In genomic region chr18:13366131-13366530, GRCh38 we compare ENCODE assay signal across 14 cellular contexts.
DNase-seq lines count a peak whose midpoint lies in the region; ATAC-seq and TF ChIP-seq lines count a peak whose summit lies in the region.
"Had no signal": no experiment of that assay in that cellular context is flagged by ENCODE, and none has a peak within 500 bp of the region (broad histone marks: within the 10 kb centered on the region; RNA-seq: fewer than 3 reads in every experiment).

No MANE protein-coding gene starts in this region.

- no peak overlapping the region for H3K4me3 ChIP-seq in BLaER1 treated with 17β-estradiol and CSF1 and Interleukin-3, amounts not matched to agents 10 nM and 100 nM
- H3K4me3 ChIP-seq in HUES48 (ENCODE audit: low read depth, low read length) (no peak overlapping the region), esophagus muscularis mucosa (no peak overlapping the region), right cardiac atrium (ENCODE audit: low read length) (no peak overlapping the region)
- H3K4me3 ChIP-seq: GM12878, GM23248 had no signal

- peak overlapping the region in 1 of 11 experiments; percentile 15; a peak in 1 of 22 replicates for H3K9ac ChIP-seq in BLaER1 treated with 17β-estradiol and CSF1 and Interleukin-3, amounts not matched to agents 10 nM and 100 nM
- no peak overlapping the region for H3K9ac ChIP-seq in HUES48 (ENCODE audit: low read depth, low read length)
- H3K9ac ChIP-seq: GM23248 had no signal

- no peak for TF ChIP-seq CTCF in esophagus muscularis mucosa (IDR thresholded peaks at IDR 0.05)

- H3K27ac Mint-ChIP-seq in activated naive CD4-positive, alpha-beta T cell treated with anti-CD3 and anti-CD28 coated beads for 36 hours, result no peak overlapping the region

- no peak for TF ChIP-seq POLR2A in esophagus muscularis mucosa (IDR thresholded peaks at IDR 0.05; ENCODE audit: low read depth)

- peaks cover 52 to 96% (median 83%) of the 10 kb centered on the region in 10 experiments for H3K4me1 ChIP-seq in BLaER1 treated with 17β-estradiol and CSF1 and Interleukin-3, amounts not matched to agents 10 nM and 100 nM
- H3K4me1 ChIP-seq in HUES48 (ENCODE audit: control insufficient read depth, insufficient read depth, low read length) (peaks cover 4% of the 10 kb centered on the region; the same call in 1 of the 2 replicates), esophagus muscularis mucosa (peaks cover 8 to 36% (median 31%) of the 10 kb centered on the region in 4 donors), right cardiac atrium (ENCODE audit: control insufficient read depth, insufficient read depth, low read length) (peaks cover 7% of the 10 kb centered on the region)

- intact Hi-C loops in esophagus muscularis mucosa (cut with DNase I) (no loop called here), right cardiac atrium (cut with DNase I) (no loop called here)
- intact Hi-C loops in activated naive CD4-positive, alpha-beta T cell treated with anti-CD3 and anti-CD28 coated beads for 36 hours (cut with micrococcal nuclease), result no loop called here

- H3K27me3 Mint-ChIP-seq in activated naive CD4-positive, alpha-beta T cell treated with anti-CD3 and anti-CD28 coated beads for 36 hours (ENCODE audit: low read depth), result no peaks in the 10 kb centered on the region
- H3K27me3 Mint-ChIP-seq: CD4-positive, CD25-positive, alpha-beta regulatory T cell had no signal

- peaks cover 0 to 25% (median 0%) of the 10 kb centered on the region in 11 experiments; a peak in 8 of 22 replicates for H3K36me3 ChIP-seq in BLaER1 treated with 17β-estradiol and CSF1 and Interleukin-3, amounts not matched to agents 10 nM and 100 nM
- H3K36me3 ChIP-seq in HUES48 (ENCODE audit: control insufficient read depth, insufficient read depth, low read length) (no peaks in the 10 kb centered on the region), esophagus muscularis mucosa (no peaks in the 10 kb centered on the region)
- H3K36me3 ChIP-seq: BE2C had no signal

- peaks cover 0 to 5% (median 0%) of the 10 kb centered on the region in 11 experiments; a peak in 4 of 22 replicates for H3K9me3 ChIP-seq in BLaER1 treated with 17β-estradiol and CSF1 and Interleukin-3, amounts not matched to agents 10 nM and 100 nM (replicated peaks in 1 of 11)
- no peaks in the 10 kb centered on the region for H3K9me3 ChIP-seq in HUES48 (ENCODE audit: control insufficient read depth, insufficient read depth, low read length)
- no peaks in the 10 kb centered on the region for H3K9me3 ChIP-seq in esophagus muscularis mucosa
- no peaks in the 10 kb centered on the region for H3K9me3 ChIP-seq in right cardiac atrium (ENCODE audit: control insufficient read depth, low read length)
- H3K9me3 ChIP-seq: BE2C had no signal

- WGBS in esophagus muscularis mucosa, result 84% methylated on average over 3 of the region's 3 CpGs
- 86% methylated on average over 3 of the region's 3 CpGs for WGBS in right cardiac atrium

- peaks cover 0 to 50% (median 6%) of the 10 kb centered on the region in 11 experiments; a peak in 6 of 22 replicates for H4K20me1 ChIP-seq in BLaER1 treated with 17β-estradiol and CSF1 and Interleukin-3, amounts not matched to agents 10 nM and 100 nM

- no peaks in the 10 kb centered on the region for H3K36me3 Mint-ChIP-seq in activated naive CD4-positive, alpha-beta T cell treated with anti-CD3 and anti-CD28 coated beads for 36 hours (ENCODE audit: low read depth)
- H3K36me3 Mint-ChIP-seq: CD4-positive, CD25-positive, alpha-beta regulatory T cell had no signal

- peak overlapping the region in 5 of 11 experiments; percentile 2 to 37 (median 15); a peak in 1 of 22 replicates for H3K27ac ChIP-seq in BLaER1 treated with 17β-estradiol and CSF1 and Interleukin-3, amounts not matched to agents 10 nM and 100 nM
- peak overlapping the region; percentile 53 for H3K27ac ChIP-seq in HUES48 (ENCODE audit: low read depth, low read length)
- no peak overlapping the region for H3K27ac ChIP-seq in esophagus muscularis mucosa (replicated peaks in 1 of 4)
- no peak overlapping the region for H3K27ac ChIP-seq in right cardiac atrium (ENCODE audit: low read length)
- H3K27ac ChIP-seq: GM23248 had no signal

- H3K9me3 Mint-ChIP-seq in activated naive CD4-positive, alpha-beta T cell treated with anti-CD3 and anti-CD28 coated beads for 36 hours, result no peaks in the 10 kb centered on the region
- H3K9me3 Mint-ChIP-seq: CD4-positive, CD25-positive, alpha-beta regulatory T cell; H9 had no signal

- H3K27me3 ChIP-seq in BLaER1 treated with 17β-estradiol and CSF1 and Interleukin-3, amounts not matched to agents 10 nM and 100 nM, result no peaks in the 10 kb centered on the region
- H3K27me3 ChIP-seq in HUES48 (ENCODE audit: control insufficient read depth, insufficient read depth, low read length) (no peaks in the 10 kb centered on the region), esophagus muscularis mucosa (no peaks in the 10 kb centered on the region), right cardiac atrium (ENCODE audit: control insufficient read depth, insufficient read depth) (no peaks in the 10 kb centered on the region)
- H3K27me3 ChIP-seq: BE2C had no signal

- H3K4me3 Mint-ChIP-seq in activated naive CD4-positive, alpha-beta T cell treated with anti-CD3 and anti-CD28 coated beads for 36 hours, result no peak overlapping the region

- TF ChIP-seq EP300 in esophagus muscularis mucosa (IDR thresholded peaks at IDR 0.05), result no peak

- H3K4me1 Mint-ChIP-seq in activated naive CD4-positive, alpha-beta T cell treated with anti-CD3 and anti-CD28 coated beads for 36 hours (ENCODE audit: low read depth), result peaks cover 14% of the 10 kb centered on the region

- CTCF ChIA-PET in activated naive CD4-positive, alpha-beta T cell treated with anti-CD3 and anti-CD28 coated beads for 36 hours (lab: Charles Lee), result no interaction called here

- DNase-seq in esophagus muscularis mucosa (ENCODE audit: extremely low spot score) (peak; percentile 45), NCI-H2081 treated with DMSO at 0.1 percent for 48 hours (lab: John Stamatoyannopoulos, UW) (no peak), right cardiac atrium (no peak)
- DNase-seq in effector CD8-positive, alpha-beta T cell (lab: John Stamatoyannopoulos, UW), result no peak
- DNase-seq in activated naive CD4-positive, alpha-beta T cell treated with anti-CD3 and anti-CD28 coated beads for 36 hours, result no peak
- DNase-seq: BE2C; CD4-positive, CD25-positive, alpha-beta regulatory T cell; DMS 273 treated with DMSO at 0.1 percent for 48 hours; DMS79; GM23248; H9 had no signal

- no peak for ATAC-seq in right cardiac atrium
- ATAC-seq: GM12878 had no signal

- H3K4me2 ChIP-seq in BLaER1 treated with 17β-estradiol and CSF1 and Interleukin-3, amounts not matched to agents 10 nM and 100 nM, result peak overlapping the region in 9 of 11 experiments; percentile 29 to 65 (median 45); a peak in 17 of 22 replicates
